In genomic region chr19:2890531-2890930, GRCh38 we compare ENCODE assay signal across 8 cellular contexts. TPM values are rescaled to one million over a fixed set of nuclear protein-coding genes. Genes with fewer than 3 reads are reported as not detected.
"Had no signal": no experiment of that assay in that cellular context is flagged by ENCODE, and none has a peak within 500 bp of the region (broad histone marks: within the 10 kb centered on the region; RNA-seq: fewer than 3 reads in every experiment).

No MANE protein-coding gene starts in this region.

RNA-seq across cellular contexts. Expression of gene ZNF57, which starts 10.2 kb away (rescaled TPM):
- total RNA-seq: astrocyte had no signal

RNA-seq across cellular contexts. Expression of gene ZNF556, which starts 23.4 kb away (rescaled TPM):
- total RNA-seq: activated B cell treated with CpG ODN at 0.5 μM for 24 hours; activated CD8-positive, alpha-beta T cell treated with anti-CD3 and anti-CD28 coated beads for 36 hours; activated T-cell treated with anti-CD3 and anti-CD28 coated beads, Interleukin-2, amount 50 U/mL, for 4 hours; astrocyte; endodermal cell; foreskin keratinocyte; T-helper 17 cell had no signal
- polyA plus RNA-seq: foreskin keratinocyte, heart left ventricle had no signal
